ENCODE assay signal across 24 cellular contexts in genomic region chr2:42864222-42864621, GRCh38.
"Had no signal": no experiment of that assay in that cellular context is flagged by ENCODE, and none has a peak within 500 bp of the region (broad histone marks: within the 10 kb centered on the region; RNA-seq: fewer than 3 reads in every experiment).

No MANE protein-coding gene starts in this region.

- DNase-seq: activated CD4-positive, alpha-beta memory T cell treated with anti-CD3 and anti-CD28 coated beads for 36 hours; activated CD4-positive, alpha-beta T cell treated with anti-CD3 and anti-CD28 coated beads for 36 hours; activated CD4-positive, alpha-beta T cell treated with anti-CD3 and anti-CD28 coated beads, Interleukin-2, amount 10 ng/mL, durations not matched to agents 24 days and 14 days; activated CD4-positive, CD25-positive, alpha-beta regulatory T cell; activated CD4-positive, CD25-positive, alpha-beta regulatory T cell treated with anti-CD3 and anti-CD28 coated beads, Interleukin-2, amount 50 U/mL, for 72 hours; activated CD8-positive, alpha-beta memory T cell treated with anti-CD3 and anti-CD28 coated beads, Interleukin-2, amount 10 ng/mL, durations not matched to agents 7 days and 5 days; activated CD8-positive, alpha-beta memory T cell treated with anti-CD3 and anti-CD28 coated beads, Interleukin-2, amount 50 U/mL, for 4 hours; activated CD8-positive, alpha-beta T cell treated with anti-CD3 and anti-CD28 coated beads, Interleukin-2, amount 10 ng/mL, durations not matched to agents 7 days and 5 days; activated gamma-delta T cell treated with Interleukin-2 at 50 U/mL for 16 hours; activated naive CD4-positive, alpha-beta T cell treated with anti-CD3 and anti-CD28 coated beads, Interleukin-2, amount 50 U/mL, for 16 hours; activated naive CD4-positive, alpha-beta T cell treated with Interleukin-2 at 50 U/mL for 16 hours; activated T-cell treated with anti-CD3 and anti-CD28 coated beads, Interleukin-2, amount 50 U/mL, for 1 hour; activated T-cell treated with anti-CD3 and anti-CD28 coated beads, Interleukin-2, amount 50 U/mL, for 48 hours; amniotic stem cell; anterior cingulate cortex; brain microvascular endothelial cell; caudate nucleus; cortex of kidney; effector CD8-positive, alpha-beta T cell; esophagus squamous epithelium; foreskin melanocyte; T-helper 2 cell had no signal

- ATAC-seq: activated CD4-positive, alpha-beta T cell treated with anti-CD3 and anti-CD28 coated beads for 36 hours; activated CD8-positive, alpha-beta memory T cell treated with anti-CD3 and anti-CD28 coated beads, Interleukin-2, amount 10 ng/mL, durations not matched to agents 7 days and 5 days; activated CD8-positive, alpha-beta T cell treated with anti-CD3 and anti-CD28 coated beads, Interleukin-2, amount 10 ng/mL, durations not matched to agents 7 days and 5 days; gastroesophageal sphincter had no signal

- H3K9me3 ChIP-seq: gastroesophageal sphincter had no signal

- H3K27me3 ChIP-seq: brain microvascular endothelial cell, esophagus squamous epithelium, gastroesophageal sphincter had no signal

- H3K4me3 ChIP-seq: esophagus squamous epithelium, gastroesophageal sphincter had no signal

- H3K27ac ChIP-seq: brain microvascular endothelial cell, epithelial cell of prostate had no signal

- H3K36me3 ChIP-seq: brain microvascular endothelial cell, esophagus squamous epithelium, gastroesophageal sphincter had no signal
